In the genomic region with DNA sequence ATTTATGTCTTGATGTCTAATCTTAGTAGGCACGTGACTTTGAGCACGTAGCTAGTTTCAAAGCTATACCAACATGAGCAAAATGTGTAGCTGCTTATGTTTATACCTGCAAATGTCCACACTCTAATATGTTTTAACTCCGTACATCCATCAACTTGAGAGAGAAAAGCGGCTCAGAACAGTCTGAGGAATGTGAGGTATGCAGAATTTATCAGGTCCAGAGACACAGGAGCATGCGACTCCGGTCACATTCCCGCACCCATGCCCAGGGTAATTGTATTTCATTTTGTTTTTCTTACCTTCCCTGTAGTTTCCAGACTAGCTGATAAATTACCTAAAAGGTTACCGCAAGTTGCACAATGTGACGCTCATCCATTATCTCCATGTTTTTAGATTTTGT, we compare ENCODE assay signal across 27 cellular contexts. TPM values are rescaled to one million over a fixed set of nuclear protein-coding genes. Genes with fewer than 3 reads are reported as not detected.
"Had no signal": no experiment of that assay in that cellular context is flagged by ENCODE, and none has a peak within 500 bp of the region (broad histone marks: within the 10 kb centered on the region; RNA-seq: fewer than 3 reads in every experiment).

No MANE protein-coding gene starts in this region.

- H3K36me3 Mint-ChIP-seq: activated naive CD4-positive, alpha-beta T cell treated with anti-CD3 and anti-CD28 coated beads, Interleukin-2, amount 50 U/mL, for 72 hours had no signal

- H3K36me3 ChIP-seq: ascending aorta, left ventricle myocardium inferior, right atrium auricular region, tibial artery, uterus, WERI-Rb-1 had no signal

- H3K4me1 Mint-ChIP-seq: central memory CD8-positive, alpha-beta T cell had no signal

- H3K9me3 ChIP-seq: ascending aorta, left ventricle myocardium inferior, mucosa of descending colon, right atrium auricular region, tibial artery, uterus had no signal

- DNase-seq: activated CD4-positive, alpha-beta T cell treated with anti-CD3 and anti-CD28 coated beads, Interleukin-2, amount 50 U/mL, for 1 hour; activated CD4-positive, CD25-positive, alpha-beta regulatory T cell treated with anti-CD3 and anti-CD28 coated beads, Interleukin-2, amount 50 U/mL, for 72 hours; activated gamma-delta T cell treated with Interleukin-2 at 50 U/mL for 16 hours; activated T-cell treated with anti-CD3 and anti-CD28 coated beads, Interleukin-2, amount 50 U/mL, for 1 hour; effector memory CD4-positive, alpha-beta T cell; foreskin keratinocyte; left ventricle myocardium inferior; mucosa of descending colon; occipital lobe; stimulated activated CD4-positive, alpha-beta T cell treated with anti-CD3 and anti-CD28 coated beads, Interleukin-12 subunit alpha, Interleukin-12 subunit beta, amount 100 ng/mL, for 4 hours; stimulated activated CD4-positive, alpha-beta T cell treated with anti-CD3 and anti-CD28 coated beads, Interleukin-4, amount 100 ng/mL, for 4 hours; T-helper 1 cell; tibial artery; uterus; WERI-Rb-1 had no signal

- H3K4me3 Mint-ChIP-seq: central memory CD8-positive, alpha-beta T cell; stimulated activated naive CD8-positive, alpha-beta T cell treated with anti-CD3 and anti-CD28 coated beads, Interleukin-15, Interleukin-2, amounts not matched to agents 100 ng/mL and 50 ng/mL, for 24 hours had no signal

- FAIRE-seq: TTC549 had no signal

- H3K27ac ChIP-seq: ascending aorta, foreskin keratinocyte, left ventricle myocardium inferior, right atrium auricular region, tibial artery, uterus, WERI-Rb-1 had no signal

- ATAC-seq: activated naive CD4-positive, alpha-beta T cell treated with anti-CD3 and anti-CD28 coated beads, Interleukin-2, amount 50 U/mL, for 72 hours; foreskin keratinocyte; mucosa of descending colon had no signal

- H3K4me1 ChIP-seq: ascending aorta, foreskin keratinocyte, left ventricle myocardium inferior, right atrium auricular region had no signal

- H3K27me3 ChIP-seq: ascending aorta, right atrium auricular region, uterus had no signal

- H3K4me3 ChIP-seq: ascending aorta, left ventricle myocardium inferior, mucosa of descending colon, right atrium auricular region, tibial artery, uterus had no signal

- H3K27ac Mint-ChIP-seq: activated naive CD4-positive, alpha-beta T cell treated with anti-CD3 and anti-CD28 coated beads, Interleukin-2, amount 50 U/mL, for 72 hours; stimulated activated naive CD8-positive, alpha-beta T cell treated with anti-CD3 and anti-CD28 coated beads, Interleukin-15, Interleukin-2, amounts not matched to agents 100 ng/mL and 50 ng/mL, for 24 hours had no signal

- H3K9me3 Mint-ChIP-seq: activated naive CD4-positive, alpha-beta T cell treated with anti-CD3 and anti-CD28 coated beads, Interleukin-2, amount 50 U/mL, for 72 hours; central memory CD8-positive, alpha-beta T cell; stimulated activated naive CD8-positive, alpha-beta T cell treated with anti-CD3 and anti-CD28 coated beads, Interleukin-15, Interleukin-2, amounts not matched to agents 100 ng/mL and 50 ng/mL, for 24 hours had no signal

RNA-seq across cellular contexts. Expression of a gene that starts 39.9 kb away (rescaled TPM):
- total RNA-seq: activated naive CD4-positive, alpha-beta T cell treated with anti-CD3 and anti-CD28 coated beads, Interleukin-2, amount 50 U/mL, for 72 hours; ascending aorta; dermis microvascular lymphatic vessel endothelial cell; foreskin keratinocyte; glomerular endothelial cell; kidney epithelial cell; left ventricle myocardium inferior; lung microvascular endothelial cell; posterior vena cava; right atrium auricular region; skeletal muscle tissue had no signal
- polyA plus RNA-seq: foreskin keratinocyte had no signal
